In genomic region chr12:112992541-112993398, GRCh38 we compare ENCODE assay signal across 8 cellular contexts. TPM values are rescaled to one million over a fixed set of nuclear protein-coding genes. Genes with fewer than 3 reads are reported as not detected.
DNase-seq lines count a peak whose midpoint lies in the region; ATAC-seq, FAIRE-seq and TF ChIP-seq lines count a peak whose summit lies in the region.

No MANE protein-coding gene starts in this region.

- H3K36me3 ChIP-seq in IMR-90 (ENCODE audit: control insufficient read depth, insufficient read depth, low read length) (no peaks in the 10 kb centered on the region), pancreas (no peaks in the 10 kb centered on the region)

- in situ Hi-C loops in IMR-90 (cut with MboI; ENCODE audit: low sequenced_read_pairs): no loop called here

- POLR2A ChIA-PET in IMR-90 (lab: Charles Lee; ENCODE audit: unreplicated experiment): no interaction called here

- no peak overlapping the region for H3K4me3 Mint-ChIP-seq in activated T-helper 17 cell treated with anti-CD3 and anti-CD28 coated beads, Interleukin-2, amount 50 U/mL, for 72 hours

- no peak for TF ChIP-seq POLR2A in IMR-90 (IDR thresholded peaks at IDR 0.05; ENCODE audit: low read depth, low read length)

- no peak overlapping the region for H4K8ac ChIP-seq in IMR-90 (ENCODE audit: low read depth in 2 of 2, low read length in 2 of 2)

- peak; percentile 93 for TF ChIP-seq CTCF in IMR-90 (conservative IDR thresholded peaks at IDR 0.05; ENCODE audit: low read depth, low read length)
- TF ChIP-seq CTCF in pancreas (IDR thresholded peaks at IDR 0.05): peak; percentile 64 to 78 (median 66)

- no peaks in the 10 kb centered on the region for H3K4me1 ChIP-seq in IMR-90 (ENCODE audit: control insufficient read depth, insufficient read depth, low read length)
- H3K4me1 ChIP-seq in pancreas: no peaks in the 10 kb centered on the region

- no peak overlapping the region for H2AK5ac ChIP-seq in IMR-90 (ENCODE audit: low read depth, low read length)

- H4K5ac ChIP-seq in IMR-90 (ENCODE audit: low read depth, low read length): no peak overlapping the region

- WGBS in IMR-90 (ENCODE audit: extremely low coverage in 2 of 2, insufficient read length in 1 of 2), 2 experiments: no CpG with 5 or more reads among the region's 2 CpGs
- WGBS in pancreas, 2 donors: 4 to 21% methylated on average over 2 of the region's 2 CpGs

- CTCF ChIA-PET in IMR-90 (lab: Yijun Ruan, JAX): interaction anchor here (0.6 to 1.8 kb wide), 17 partner anchors 8 to 429 kb away, joined by 3 to 13 read pairs (median 4); partner anchors contain the start of genes OAS2 and SDSL

- H2BK120ac ChIP-seq in IMR-90 (ENCODE audit: low read depth, low read length): no peak overlapping the region

- H3K4me1 Mint-ChIP-seq in activated T-helper 17 cell treated with anti-CD3 and anti-CD28 coated beads, Interleukin-2, amount 50 U/mL, for 72 hours: peaks cover 21% of the 10 kb centered on the region

- FAIRE-seq in RCC 7860 (lab: Jason Lieb, UNC): peak; percentile 51
- FAIRE-seq in pancreas (lab: Jason Lieb, UNC): no peak

- H3K9me1 ChIP-seq in IMR-90 (ENCODE audit: insufficient read depth, low read length): no peaks in the 10 kb centered on the region

- no peak overlapping the region for H3K18ac ChIP-seq in IMR-90 (ENCODE audit: low read depth, low read length)

- H2BK5ac ChIP-seq in IMR-90 (ENCODE audit: low read depth, low read length, poor library complexity, severe bottlenecking): no peak overlapping the region

- dilution Hi-C loops in IMR-90 (cut with HindIII; ENCODE audit: low sequenced_read_pairs, unreplicated experiment): no loop called here

- no peak overlapping the region for H2BK15ac ChIP-seq in IMR-90 (ENCODE audit: low read depth, low read length)

- peak; percentile 72 for TF ChIP-seq RAD21 in IMR-90 (IDR thresholded peaks at IDR 0.05; ENCODE audit: low read length)

- H3K14ac ChIP-seq in IMR-90 (replicated peaks; ENCODE audit: low read depth, low read length): no peak overlapping the region

- no peak overlapping the region for H3K56ac ChIP-seq in IMR-90 (ENCODE audit: extremely low read depth, insufficient read depth, low read length)

- H3K27me3 ChIP-seq in IMR-90 (ENCODE audit: control insufficient read depth, insufficient read depth, low read length) (no peaks in the 10 kb centered on the region; the same call in 1 of the 2 replicates), pancreas (no peaks in the 10 kb centered on the region)

- no peaks in the 10 kb centered on the region for H4K20me1 ChIP-seq in IMR-90 (ENCODE audit: insufficient read depth, low read length)

- H3K27ac ChIP-seq in IMR-90 (ENCODE audit: insufficient read depth, low read length) (no peak overlapping the region), pancreas (no peak overlapping the region)

- intact Hi-C loops in IMR-90 (cut with micrococcal nuclease): loop anchor here (1.0 to 5.0 kb wide), 3 partner anchors 39 to 182 kb away; no protein-coding TSS in a partner anchor
- intact Hi-C loops in pancreas (cut with DNase I): no loop called here

- H3K9me3 Mint-ChIP-seq in activated T-helper 17 cell treated with anti-CD3 and anti-CD28 coated beads, Interleukin-2, amount 50 U/mL, for 72 hours: no peaks in the 10 kb centered on the region

- no peaks in the 10 kb centered on the region for H3K27me3 Mint-ChIP-seq in activated T-helper 17 cell treated with anti-CD3 and anti-CD28 coated beads, Interleukin-2, amount 50 U/mL, for 72 hours

- no peak overlapping the region for H3K23ac ChIP-seq in IMR-90 (ENCODE audit: low read depth, low read length)

- H3K9me3 ChIP-seq in IMR-90 (ENCODE audit: control insufficient read depth, insufficient read depth, low read length) (no peaks in the 10 kb centered on the region), pancreas (no peaks in the 10 kb centered on the region)

- DNase-seq in DMS 273 (lab: John Stamatoyannopoulos, UW; ENCODE audit: unreplicated experiment): peak; percentile 74
- peak; percentile 53 for DNase-seq in IMR-90
- peak; percentile 44 for DNase-seq in RCC 7860 (ENCODE audit: low spot score)
- DNase-seq in foreskin melanocyte: peak; percentile 58
- peak in 3 of 6 donors; percentile 28 to 54 (median 33) for DNase-seq in pancreas

- no peak overlapping the region for H4K91ac ChIP-seq in IMR-90 (ENCODE audit: insufficient read depth, low read depth, low read length)

- ATAC-seq in IMR-90 (ENCODE audit: low read depth) (peak; percentile 93), pancreas (peak in 3 of 4 donors; percentile 71 to 78 (median 78)), GM18858 (IDR thresholded peaks at IDR 0.05; ENCODE audit: unreplicated experiment) (no peak), HG03565 (IDR thresholded peaks at IDR 0.05; ENCODE audit: unreplicated experiment) (no peak)
- ATAC-seq in activated T-helper 17 cell treated with anti-CD3 and anti-CD28 coated beads, Interleukin-2, amount 50 U/mL, for 72 hours (replicated peaks): peak; percentile 68

- H2AFZ ChIP-seq in IMR-90 (replicated peaks; ENCODE audit: low read length, poor library complexity): no peak overlapping the region

- H2BK20ac ChIP-seq in IMR-90 (ENCODE audit: low read depth, low read length): no peak overlapping the region

- H3K4me3 ChIP-seq in IMR-90 (ENCODE audit: insufficient read depth, low read depth, low read length) (no peak overlapping the region), pancreas (no peak overlapping the region)

- H3K4ac ChIP-seq in IMR-90 (ENCODE audit: low read depth, low read length): no peak overlapping the region

- peaks cover 98% of the 10 kb centered on the region for H3K36me3 Mint-ChIP-seq in activated T-helper 17 cell treated with anti-CD3 and anti-CD28 coated beads, Interleukin-2, amount 50 U/mL, for 72 hours (ENCODE audit: low read depth)

- H3K27ac Mint-ChIP-seq in activated T-helper 17 cell treated with anti-CD3 and anti-CD28 coated beads, Interleukin-2, amount 50 U/mL, for 72 hours: no peak overlapping the region

- H3K9ac ChIP-seq in IMR-90 (ENCODE audit: low read depth, low read length): no peak overlapping the region

- H2AK9ac ChIP-seq in IMR-90 (replicated peaks; ENCODE audit: low read depth, low read length, poor library complexity): no peak overlapping the region

- no peak overlapping the region for H3K4me2 ChIP-seq in IMR-90 (ENCODE audit: low read depth, low read length)

- H3K79me1 ChIP-seq in IMR-90 (ENCODE audit: low read depth in 1 of 2, low read length in 2 of 2): no peaks in the 10 kb centered on the region

- BruUV-seq in IMR-90 (replicated peaks; lab: Mats Ljungman, UMichigan): no TSS peak

TF ChIP-seq in IMR-90, 13 proteins besides CTCF, POLR2A, EP300 and RAD21:
- no peak for TF ChIP-seq USF2 (IDR thresholded peaks at IDR 0.05; ENCODE audit: low read depth, low read length)
- no peak for TF ChIP-seq FOS (IDR thresholded peaks at IDR 0.05; ENCODE audit: low read depth, low read length)
- peak; percentile 54 for TF ChIP-seq SMC3 (IDR thresholded peaks at IDR 0.05; ENCODE audit: low read depth, low read length)

RNA-seq across cellular contexts. Expression of gene OAS2, which starts 14.5 kb away (rescaled TPM):
- total RNA-seq in IMR-90 (2012; rRNA removed): under 0.01 TPM in 1 of 2 replicates, not detected in the other
- polyA plus RNA-seq in IMR-90 (2012; rRNA removed): not detected in 2 replicates
- polyA plus RNA-seq in IMR-90 (2012; cell fraction: cytosol; rRNA removed): not detected in 2 replicates
- polyA plus RNA-seq in IMR-90 (2012; cell fraction: nucleus; rRNA removed; ENCODE audit: low replicate concordance): 0.07 TPM in 1 of 2 replicates, not detected in the other
- 10 to 100 TPM; 44.6 to 64.8 TPM for total RNA-seq in activated T-helper 17 cell treated with anti-CD3 and anti-CD28 coated beads, Interleukin-2, amount 50 U/mL, for 72 hours
- 1 to 10 TPM in 5 of 6 donors, under 1 TPM in 1; 0.79 to 3.9 (median 1.4) TPM for total RNA-seq in pancreas
- polyA plus RNA-seq in pancreas: under 1 TPM; 0.84 to 0.94 TPM

RNA-seq across cellular contexts. Expression of gene OAS3, which starts 54.5 kb away (rescaled TPM):
- total RNA-seq in IMR-90 (2012; rRNA removed): 4.1 and 4.4 TPM in 2 replicates
- polyA plus RNA-seq in IMR-90 (2012; rRNA removed): 6.9 and 7.8 TPM in 2 replicates
- 3.8 and 4.8 TPM in 2 replicates for polyA plus RNA-seq in IMR-90 (2012; cell fraction: cytosol; rRNA removed)
- 8.1 and 9.3 TPM in 2 replicates for polyA plus RNA-seq in IMR-90 (2012; cell fraction: nucleus; rRNA removed; ENCODE audit: low replicate concordance)
- total RNA-seq in activated T-helper 17 cell treated with anti-CD3 and anti-CD28 coated beads, Interleukin-2, amount 50 U/mL, for 72 hours: 10 to 100 TPM; 17.4 to 41.7 TPM
- 1 to 10 TPM; 2.6 to 8.8 (median 4.6) TPM for total RNA-seq in pancreas
- polyA plus RNA-seq in pancreas: 1 to 10 TPM; 1.7 to 2.3 TPM

Comparison
In these comparisons a context has a peak if more than half of its experiments do, and no peak if none do; other contexts are left out.
1. ATAC-seq: peak in IMR-90 (single experiment), activated T-helper 17 cell treated with anti-CD3 and anti-CD28 coated beads, Interleukin-2, amount 50 U/mL, for 72 hours (single experiment) and pancreas (3 of 4); none in GM18858 (single experiment) and HG03565 (single experiment).
2. RNA of gene OAS2, which starts 14.5 kb away (total RNA-seq): 44.6 to 64.8 TPM in activated T-helper 17 cell treated with anti-CD3 and anti-CD28 coated beads, Interleukin-2, amount 50 U/mL, for 72 hours; 0.79 to 3.9 TPM in pancreas and under 0.01 TPM in IMR-90; every median in the first group is over 4 times any median in the second.